Comparison of ENCODE assay signal across 21 cellular contexts in genomic region chr15:34759347-34759746, GRCh38.
"Had no signal": no experiment of that assay in that cellular context is flagged by ENCODE, and none has a peak within 500 bp of the region (broad histone marks: within the 10 kb centered on the region; RNA-seq: fewer than 3 reads in every experiment).

No MANE protein-coding gene starts in this region.

- H3K9me3 ChIP-seq: esophagus squamous epithelium, gastroesophageal sphincter, neutrophil, spleen, tibial artery, upper lobe of left lung, uterus had no signal

- H3K27ac ChIP-seq: esophagus squamous epithelium, gastroesophageal sphincter, neutrophil, spleen, tibial artery, upper lobe of left lung, uterus had no signal

- FAIRE-seq: kidney had no signal

- H3K4me3 ChIP-seq: esophagus squamous epithelium, gastroesophageal sphincter, lung, spleen, tibial artery, upper lobe of left lung, uterus had no signal

- H3K36me3 ChIP-seq: esophagus squamous epithelium, gastroesophageal sphincter, neutrophil, spleen, tibial artery, upper lobe of left lung, uterus had no signal

- DNase-seq: effector memory CD8-positive, alpha-beta T cell; esophagus squamous epithelium; foreskin fibroblast; glutamatergic neuron; immature natural killer cell; kidney; left cardiac atrium; left ventricle myocardium superior; mesendoderm; naive B cell; posterior cingulate gyrus; spleen; stimulated activated CD4-positive, alpha-beta T cell treated with anti-CD3 and anti-CD28 coated beads, Interleukin-15, amount 100 ng/mL, for 24 hours; stimulated activated CD4-positive, alpha-beta T cell treated with anti-CD3 and anti-CD28 coated beads, Interleukin-1b, Interleukin-23, amount 100 ng/mL, for 48 hours; stimulated activated CD4-positive, alpha-beta T cell treated with anti-CD3 and anti-CD28 coated beads, Interleukin-4, amount 100 ng/mL, for 24 hours; tibial artery; upper lobe of left lung; uterus had no signal
